ENCODE assay signal across 13 cellular contexts in the genomic region with DNA sequence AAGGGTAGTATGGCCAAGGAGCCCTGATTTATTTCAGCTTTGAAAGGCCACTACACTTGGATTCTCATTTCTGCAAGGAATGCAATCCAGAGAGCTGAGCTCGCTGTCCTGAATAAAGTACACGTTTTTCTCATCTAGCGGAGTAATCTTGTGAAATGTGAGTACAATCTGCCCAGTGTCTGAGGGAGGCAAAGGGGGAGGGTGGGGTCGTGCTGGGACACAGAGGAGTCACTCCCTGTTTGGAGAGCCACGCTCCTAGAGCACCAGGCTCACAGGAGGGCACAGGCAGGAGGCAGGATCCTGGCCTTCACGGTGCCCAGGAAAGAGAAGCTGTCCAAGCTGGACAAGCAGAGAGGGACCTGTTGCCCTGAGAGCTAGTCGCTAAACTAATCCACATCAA. TPM values are rescaled to one million over a fixed set of nuclear protein-coding genes. Genes with fewer than 3 reads are reported as not detected.
DNase-seq lines count a peak whose midpoint lies in the region; ATAC-seq and TF ChIP-seq lines count a peak whose summit lies in the region.
"Had no signal": no experiment of that assay in that cellular context is flagged by ENCODE, and none has a peak within 500 bp of the region (broad histone marks: within the 10 kb centered on the region; RNA-seq: fewer than 3 reads in every experiment).

No MANE protein-coding gene starts in this region.

- no peak for TF ChIP-seq EP300 in ovary (IDR thresholded peaks at IDR 0.05)

- H3K27me3 ChIP-seq in ovary: no peaks in the 10 kb centered on the region

- intact Hi-C loops in Right ventricle myocardium superior (cut with DNase I): no loop called here
- intact Hi-C loops in ovary (cut with DNase I): loop anchor here in 3 of 4 donors (2.0 to 10.0 kb wide), 3 partner anchors 14 to 108 kb away; a partner anchor contains a TSS

- H3K36me3 ChIP-seq in ovary: no peaks in the 10 kb centered on the region
- H3K36me3 ChIP-seq: prostate gland had no signal

- TF ChIP-seq CTCF in VCaP (conservative IDR thresholded peaks at IDR 0.05) (no peak), ovary (IDR thresholded peaks at IDR 0.05) (no peak)

- no peak overlapping the region for H3K4me3 ChIP-seq in ovary
- H3K4me3 ChIP-seq: prostate gland had no signal

- DNase-seq in Ammon's horn (ENCODE audit: low spot score) (peak; percentile 59), Right ventricle myocardium superior (peak; percentile 54), ovary (peak in 3 of 5 donors; percentile 37 to 67 (median 42)), DMS53 (lab: John Stamatoyannopoulos, UW) (no peak), H4 (ENCODE audit: low spot score) (no peak), KG1 (lab: John Stamatoyannopoulos, UW) (no peak)
- DNase-seq: activated CD8-positive, alpha-beta T cell treated with anti-CD3 and anti-CD28 coated beads, Interleukin-2, amount 10 ng/mL, durations not matched to agents 7 days and 5 days; AML-193; RPMI8226 had no signal

- H3K27ac ChIP-seq in VCaP (peak overlapping the region; percentile 18), ovary (peak overlapping the region; percentile 67 to 68)
- H3K27ac ChIP-seq: prostate gland had no signal

- TF ChIP-seq POLR2A in ovary (IDR thresholded peaks at IDR 0.05): no peak

- ATAC-seq in Right ventricle myocardium superior (ENCODE audit: poor library complexity) (peak; percentile 68), GM21367 (IDR thresholded peaks at IDR 0.05; ENCODE audit: unreplicated experiment) (no peak)
- ATAC-seq: activated CD8-positive, alpha-beta T cell treated with anti-CD3 and anti-CD28 coated beads, Interleukin-2, amount 10 ng/mL, durations not matched to agents 7 days and 5 days had no signal

- WGBS in ovary, 3 donors: 21 to 35% (median 32%) methylated on average over 7 of the region's 7 CpGs

- no peaks in the 10 kb centered on the region for H3K9me3 ChIP-seq in ovary
- H3K9me3 ChIP-seq: prostate gland had no signal

- H3K4me1 ChIP-seq in ovary (ENCODE audit: insufficient read depth): peaks cover 55% of the 10 kb centered on the region
- H3K4me1 ChIP-seq: prostate gland had no signal

RNA-seq across cellular contexts. Expression of a gene that starts 51.0 kb away (rescaled TPM):
- total RNA-seq in Right ventricle myocardium superior: not detected
- total RNA-seq in ovary: not detected
- not detected for polyA plus RNA-seq in ovary
- total RNA-seq in H4 (2014; rRNA removed; shearing (Covaris generic)): not detected in 2 replicates
- total RNA-seq: activated CD8-positive, alpha-beta T cell treated with anti-CD3 and anti-CD28 coated beads, Interleukin-2, amount 10 ng/mL, durations not matched to agents 7 days and 5 days; bronchial epithelial cell; prostate gland had no signal

RNA-seq across cellular contexts. Expression of a gene that starts 56.5 kb away (rescaled TPM):
- total RNA-seq in Right ventricle myocardium superior: 1.5 TPM
- total RNA-seq in ovary: 10 to 100 TPM; 19.3 to 68.2 (median 28.1) TPM
- 10 to 100 TPM; 16.3 to 31.6 TPM for polyA plus RNA-seq in ovary
- total RNA-seq in H4 (2014; rRNA removed; shearing (Covaris generic)): 0.10 and 0.39 TPM in 2 replicates

Comparison
In these comparisons a context has a peak if more than half of its experiments do, and no peak if none do; other contexts are left out.
1. DNase-seq: peak in Ammon's horn (single experiment), Right ventricle myocardium superior (single experiment) and ovary (3 of 5); none in DMS53 (single experiment), H4 (single experiment) and KG1 (single experiment).